1 cellular context compared by ENCODE assay signal in the genomic region with DNA sequence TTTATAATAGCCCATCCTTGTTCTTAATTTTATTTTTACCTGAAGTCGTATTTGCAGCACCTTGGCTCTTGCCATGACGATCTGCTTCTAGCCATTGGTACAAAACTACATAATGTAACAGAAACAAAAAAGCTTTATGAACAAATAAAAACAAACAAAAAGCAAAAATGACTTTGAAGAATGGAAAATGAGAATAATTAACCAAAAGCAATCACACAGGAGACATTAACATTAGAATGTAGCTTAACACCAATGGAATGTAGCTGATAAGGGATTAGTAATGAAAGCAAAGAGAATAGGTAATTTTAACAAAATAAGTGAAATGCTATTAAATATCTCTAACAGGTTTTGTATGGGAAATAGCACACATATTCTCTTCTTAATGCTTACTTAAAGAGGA.
TF ChIP-seq lines count a peak whose summit lies in the region.

No MANE protein-coding gene starts in this region.

TF ChIP-seq in H1, 55 proteins besides CTCF, POLR2A, EP300 and RAD21:
- TF ChIP-seq, protein P1, sequence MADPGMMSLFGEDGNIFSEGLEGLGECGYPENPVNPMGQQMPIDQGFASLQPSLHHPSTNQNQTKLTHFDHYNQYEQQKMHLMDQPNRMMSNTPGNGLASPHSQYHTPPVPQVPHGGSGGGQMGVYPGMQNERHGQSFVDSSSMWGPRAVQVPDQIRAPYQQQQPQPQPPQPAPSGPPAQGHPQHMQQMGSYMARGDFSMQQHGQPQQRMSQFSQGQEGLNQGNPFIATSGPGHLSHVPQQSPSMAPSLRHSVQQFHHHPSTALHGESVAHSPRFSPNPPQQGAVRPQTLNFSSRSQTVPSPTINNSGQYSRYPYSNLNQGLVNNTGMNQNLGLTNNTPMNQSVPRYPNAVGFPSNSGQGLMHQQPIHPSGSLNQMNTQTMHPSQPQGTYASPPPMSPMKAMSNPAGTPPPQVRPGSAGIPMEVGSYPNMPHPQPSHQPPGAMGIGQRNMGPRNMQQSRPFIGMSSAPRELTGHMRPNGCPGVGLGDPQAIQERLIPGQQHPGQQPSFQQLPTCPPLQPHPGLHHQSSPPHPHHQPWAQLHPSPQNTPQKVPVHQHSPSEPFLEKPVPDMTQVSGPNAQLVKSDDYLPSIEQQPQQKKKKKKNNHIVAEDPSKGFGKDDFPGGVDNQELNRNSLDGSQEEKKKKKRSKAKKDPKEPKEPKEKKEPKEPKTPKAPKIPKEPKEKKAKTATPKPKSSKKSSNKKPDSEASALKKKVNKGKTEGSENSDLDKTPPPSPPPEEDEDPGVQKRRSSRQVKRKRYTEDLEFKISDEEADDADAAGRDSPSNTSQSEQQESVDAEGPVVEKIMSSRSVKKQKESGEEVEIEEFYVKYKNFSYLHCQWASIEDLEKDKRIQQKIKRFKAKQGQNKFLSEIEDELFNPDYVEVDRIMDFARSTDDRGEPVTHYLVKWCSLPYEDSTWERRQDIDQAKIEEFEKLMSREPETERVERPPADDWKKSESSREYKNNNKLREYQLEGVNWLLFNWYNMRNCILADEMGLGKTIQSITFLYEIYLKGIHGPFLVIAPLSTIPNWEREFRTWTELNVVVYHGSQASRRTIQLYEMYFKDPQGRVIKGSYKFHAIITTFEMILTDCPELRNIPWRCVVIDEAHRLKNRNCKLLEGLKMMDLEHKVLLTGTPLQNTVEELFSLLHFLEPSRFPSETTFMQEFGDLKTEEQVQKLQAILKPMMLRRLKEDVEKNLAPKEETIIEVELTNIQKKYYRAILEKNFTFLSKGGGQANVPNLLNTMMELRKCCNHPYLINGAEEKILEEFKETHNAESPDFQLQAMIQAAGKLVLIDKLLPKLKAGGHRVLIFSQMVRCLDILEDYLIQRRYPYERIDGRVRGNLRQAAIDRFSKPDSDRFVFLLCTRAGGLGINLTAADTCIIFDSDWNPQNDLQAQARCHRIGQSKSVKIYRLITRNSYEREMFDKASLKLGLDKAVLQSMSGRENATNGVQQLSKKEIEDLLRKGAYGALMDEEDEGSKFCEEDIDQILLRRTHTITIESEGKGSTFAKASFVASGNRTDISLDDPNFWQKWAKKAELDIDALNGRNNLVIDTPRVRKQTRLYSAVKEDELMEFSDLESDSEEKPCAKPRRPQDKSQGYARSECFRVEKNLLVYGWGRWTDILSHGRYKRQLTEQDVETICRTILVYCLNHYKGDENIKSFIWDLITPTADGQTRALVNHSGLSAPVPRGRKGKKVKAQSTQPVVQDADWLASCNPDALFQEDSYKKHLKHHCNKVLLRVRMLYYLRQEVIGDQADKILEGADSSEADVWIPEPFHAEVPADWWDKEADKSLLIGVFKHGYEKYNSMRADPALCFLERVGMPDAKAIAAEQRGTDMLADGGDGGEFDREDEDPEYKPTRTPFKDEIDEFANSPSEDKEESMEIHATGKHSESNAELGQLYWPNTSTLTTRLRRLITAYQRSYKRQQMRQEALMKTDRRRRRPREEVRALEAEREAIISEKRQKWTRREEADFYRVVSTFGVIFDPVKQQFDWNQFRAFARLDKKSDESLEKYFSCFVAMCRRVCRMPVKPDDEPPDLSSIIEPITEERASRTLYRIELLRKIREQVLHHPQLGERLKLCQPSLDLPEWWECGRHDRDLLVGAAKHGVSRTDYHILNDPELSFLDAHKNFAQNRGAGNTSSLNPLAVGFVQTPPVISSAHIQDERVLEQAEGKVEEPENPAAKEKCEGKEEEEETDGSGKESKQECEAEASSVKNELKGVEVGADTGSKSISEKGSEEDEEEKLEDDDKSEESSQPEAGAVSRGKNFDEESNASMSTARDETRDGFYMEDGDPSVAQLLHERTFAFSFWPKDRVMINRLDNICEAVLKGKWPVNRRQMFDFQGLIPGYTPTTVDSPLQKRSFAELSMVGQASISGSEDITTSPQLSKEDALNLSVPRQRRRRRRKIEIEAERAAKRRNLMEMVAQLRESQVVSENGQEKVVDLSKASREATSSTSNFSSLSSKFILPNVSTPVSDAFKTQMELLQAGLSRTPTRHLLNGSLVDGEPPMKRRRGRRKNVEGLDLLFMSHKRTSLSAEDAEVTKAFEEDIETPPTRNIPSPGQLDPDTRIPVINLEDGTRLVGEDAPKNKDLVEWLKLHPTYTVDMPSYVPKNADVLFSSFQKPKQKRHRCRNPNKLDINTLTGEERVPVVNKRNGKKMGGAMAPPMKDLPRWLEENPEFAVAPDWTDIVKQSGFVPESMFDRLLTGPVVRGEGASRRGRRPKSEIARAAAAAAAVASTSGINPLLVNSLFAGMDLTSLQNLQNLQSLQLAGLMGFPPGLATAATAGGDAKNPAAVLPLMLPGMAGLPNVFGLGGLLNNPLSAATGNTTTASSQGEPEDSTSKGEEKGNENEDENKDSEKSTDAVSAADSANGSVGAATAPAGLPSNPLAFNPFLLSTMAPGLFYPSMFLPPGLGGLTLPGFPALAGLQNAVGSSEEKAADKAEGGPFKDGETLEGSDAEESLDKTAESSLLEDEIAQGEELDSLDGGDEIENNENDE (IDR thresholded peaks at IDR 0.05; ENCODE audit: insufficient replicate concordance, low read length), result peak; percentile 92
- no peak for TF ChIP-seq E2F6 (IDR thresholded peaks at IDR 0.05)
- TF ChIP-seq KDM4A (IDR thresholded peaks at IDR 0.05; ENCODE audit: low read depth, low read length, severe bottlenecking), result no peak
- no peak for TF ChIP-seq SIX5 (IDR thresholded peaks at IDR 0.05; ENCODE audit: low read depth, low read length)
- no peak for TF ChIP-seq RXRA (IDR thresholded peaks at IDR 0.05; ENCODE audit: insufficient read depth, low read depth, low read length)
- no peak for TF ChIP-seq NRF1 (IDR thresholded peaks at IDR 0.05; ENCODE audit: low read depth, low read length)
- TF ChIP-seq TEAD4 (IDR thresholded peaks at IDR 0.05; ENCODE audit: low read depth, low read length), result no peak
